Comparison of ENCODE assay signal across 8 cellular contexts in genomic region chr19:19146000-19146608, GRCh38. TPM values are rescaled to one million over a fixed set of nuclear protein-coding genes. Genes with fewer than 3 reads are reported as not detected.
DNase-seq lines count a peak whose midpoint lies in the region; ATAC-seq and TF ChIP-seq lines count a peak whose summit lies in the region.

No MANE protein-coding gene starts in this region.

- ATAC-seq in T-cell (replicated peaks in 1 of 4) (peak; percentile 80 to 89 (median 83)), sciatic nerve (peak; percentile 76), GM18873 (IDR thresholded peaks at IDR 0.05; ENCODE audit: low FRiP score, unreplicated experiment) (no peak), GM19452 (IDR thresholded peaks at IDR 0.05; ENCODE audit: unreplicated experiment) (no peak)

- no peaks in the 10 kb centered on the region for H3K9me3 Mint-ChIP-seq in T-cell

- intact Hi-C loops in left ventricle myocardium inferior (cut with micrococcal nuclease) (no loop called here), sciatic nerve (cut with DNase I) (loop anchor here (5.0 kb wide), 1 partner anchor 196 kb away; no protein-coding TSS in a partner anchor)

- no peak overlapping the region for H3K27ac Mint-ChIP-seq in T-cell

- peaks cover 0 to 2% (median 0%) of the 10 kb centered on the region in 3 donors for H3K4me1 Mint-ChIP-seq in T-cell

- no peaks in the 10 kb centered on the region for H3K27me3 Mint-ChIP-seq in T-cell

- peak; percentile 90 for TF ChIP-seq CTCF in left ventricle myocardium inferior (IDR thresholded peaks at IDR 0.05; ENCODE audit: borderline replicate concordance)

- no peak overlapping the region for H3K4me3 ChIP-seq in adipocyte (ENCODE audit: low read length)
- peak overlapping the region; percentile 48 for H3K4me3 ChIP-seq in left ventricle myocardium inferior

- POLR2A ChIA-PET in T-cell (lab: Charles Lee) = no interaction called here

- no peaks in the 10 kb centered on the region for H3K4me1 ChIP-seq in adipocyte (ENCODE audit: control insufficient read depth, insufficient read depth, low read length)
- H3K4me1 ChIP-seq in left ventricle myocardium inferior = peaks cover 7% of the 10 kb centered on the region

- CTCF ChIA-PET in T-cell (lab: Charles Lee) = interaction anchor here (0.6 to 1.3 kb wide), 6 partner anchors 11 to 231 kb away, joined by 3 to 4 read pairs (median 3); no protein-coding TSS in a partner anchor

- H3K9me3 ChIP-seq in adipocyte (ENCODE audit: control insufficient read depth, low read length) = no peaks in the 10 kb centered on the region
- H3K9me3 ChIP-seq in left ventricle myocardium inferior (replicated peaks) = no peaks in the 10 kb centered on the region

- H3K27me3 ChIP-seq in adipocyte (replicated peaks; ENCODE audit: control insufficient read depth, insufficient read depth, low read length) = no peaks in the 10 kb centered on the region
- no peaks in the 10 kb centered on the region for H3K27me3 ChIP-seq in left ventricle myocardium inferior (ENCODE audit: low read depth)

- H3K27ac ChIP-seq in left ventricle myocardium inferior (replicated peaks) = peak overlapping the region; percentile 48

- no peak overlapping the region for H3K9ac ChIP-seq in adipocyte (ENCODE audit: low read length)

- H3K36me3 Mint-ChIP-seq in T-cell = peaks cover 8% of the 10 kb centered on the region

- H3K36me3 ChIP-seq in adipocyte (ENCODE audit: control insufficient read depth, insufficient read depth, low read length, severe bottlenecking) (peaks cover 4% of the 10 kb centered on the region), left ventricle myocardium inferior (peaks cover 28% of the 10 kb centered on the region)

- DNase-seq in EL (peak; percentile 63), LoVo (ENCODE audit: low spot score) (peak; percentile 48), T-cell (peak; percentile 53 to 89 (median 80)), adipocyte (ENCODE audit: low read depth) (peak; percentile 84), left ventricle myocardium inferior (peak; percentile 80), sciatic nerve (ENCODE audit: low spot score) (peak; percentile 91)

- H3K4me3 Mint-ChIP-seq in T-cell = no peak overlapping the region

RNA-seq across cellular contexts. Expression of gene TMEM161A, which starts 7.8 kb away (rescaled TPM):
- 10 to 100 TPM; 14.3 to 36.7 (median 34.4) TPM for total RNA-seq in T-cell
- 22.9 TPM for total RNA-seq in left ventricle myocardium inferior
- total RNA-seq in sciatic nerve = 20.7 TPM

RNA-seq across cellular contexts. Expression of gene MEF2B, which starts 24.0 kb away (rescaled TPM):
- total RNA-seq in T-cell (1 to 10 TPM; 3.3 to 6.4 (median 6.0) TPM), left ventricle myocardium inferior (0.49 TPM), sciatic nerve (4.7 TPM)

RNA-seq across cellular contexts. Expression of gene BORCS8, which starts 45.8 kb away (rescaled TPM):
- total RNA-seq in T-cell (10 to 100 TPM; 16.5 to 44.3 (median 35.5) TPM), left ventricle myocardium inferior (20.2 TPM), sciatic nerve (28.6 TPM)

RNA-seq across cellular contexts. Expression of gene RFXANK, which starts 46.0 kb away (rescaled TPM):
- total RNA-seq in T-cell (10 to 100 TPM; 63.8 to 92.8 (median 85.4) TPM), left ventricle myocardium inferior (37.2 TPM), sciatic nerve (58.2 TPM)

RNA-seq across cellular contexts. Expression of gene NR2C2AP, which starts 57.1 kb away (rescaled TPM):
- total RNA-seq in T-cell (10 to 100 TPM; 17.8 to 32.2 (median 28.6) TPM), left ventricle myocardium inferior (6.3 TPM), sciatic nerve (9.2 TPM)

Comparison
In these comparisons a context has a peak if more than half of its experiments do, and no peak if none do; other contexts are left out.
1. ATAC-seq: peak in T-cell (4 of 4) and sciatic nerve (single experiment); none in GM18873 (single experiment) and GM19452 (single experiment).
2. Peak in every context shown above with its lines, with median percentiles within 50 percentile points of each other: DNase-seq.